Comparison of ENCODE assay signal across 8 cellular contexts in the genomic region with DNA sequence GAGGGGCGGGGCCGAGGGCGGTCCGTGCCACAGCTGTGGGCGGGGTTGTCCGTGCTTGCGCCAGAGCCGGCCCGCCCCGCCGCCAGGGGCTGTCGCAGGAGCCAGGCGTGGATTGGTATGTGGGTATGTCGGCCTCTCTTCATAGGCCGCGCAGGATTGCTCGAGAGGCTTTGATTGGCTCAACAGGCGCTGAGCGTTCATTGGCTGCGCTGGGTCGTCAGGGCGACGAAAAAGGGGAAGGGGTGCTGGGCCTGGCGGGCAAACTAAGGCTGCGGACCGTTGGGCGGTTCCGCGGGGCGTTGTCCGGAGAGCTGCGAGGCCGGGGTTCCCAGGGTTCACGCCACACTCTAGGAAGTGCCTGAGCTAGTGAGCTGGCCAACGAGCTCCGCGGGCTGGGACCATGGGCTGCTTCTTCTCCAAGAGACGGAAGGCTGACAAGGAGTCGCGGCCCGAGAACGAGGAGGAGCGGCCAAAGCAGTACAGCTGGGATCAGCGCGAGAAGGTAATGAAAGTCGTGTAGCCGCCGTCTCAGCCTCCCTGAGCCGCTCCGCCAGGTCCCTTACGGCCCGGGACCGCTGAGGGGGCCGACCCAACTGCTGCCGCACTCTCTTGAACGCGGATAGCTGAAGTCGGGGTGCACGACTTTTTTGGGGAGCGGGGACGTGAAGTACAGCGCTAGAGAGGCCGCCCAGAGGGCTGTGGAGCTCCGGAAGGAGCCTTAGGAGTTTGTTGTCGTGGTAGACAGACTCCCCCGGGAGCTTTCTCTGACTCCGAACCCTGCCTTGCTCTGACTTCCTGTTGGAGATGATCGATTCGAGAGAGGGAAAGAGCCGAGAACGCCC. TPM values are rescaled to one million over a fixed set of nuclear protein-coding genes. Genes with fewer than 3 reads are reported as not detected.
A peak's percentile ranks its signal among the peaks of the same experiment; 100 is the strongest.
DNase-seq lines count a peak whose midpoint lies in the region; ATAC-seq, FAIRE-seq and TF ChIP-seq lines count a peak whose summit lies in the region.

A gene (plus strand): TSS at position 343 of the 842 bp plus-strand sequence. CDS start 58 bp downstream, at position 401.

- intact Hi-C loops in kidney (cut with DNase I) = no loop called here

- peak; percentile 50 for TF ChIP-seq POLR2A in GM19099 (IDR thresholded peaks at IDR 0.05; ENCODE audit: extremely low read depth, insufficient read length, low read depth)

- peak; percentile 88 for DNase-seq in AG20443 (ENCODE audit: low spot score)
- peak; percentile 87 for DNase-seq in NCI-H446 treated with DMSO at 0.1 percent for 48 hours (lab: John Stamatoyannopoulos, UW)
- peak; percentile 74 to 76 for DNase-seq in activated CD4-positive, alpha-beta T cell treated with anti-CD3 and anti-CD28 coated beads for 24 hours (ENCODE audit: low read depth in 2 of 2)
- peak; percentile 95 for DNase-seq in choroid plexus epithelial cell (ENCODE audit: low read depth)
- peak; percentile 96 for DNase-seq in kidney
- DNase-seq in stimulated activated CD4-positive, alpha-beta T cell treated with anti-CD3 and anti-CD28 coated beads, Interleukin-15, amount 100 ng/mL, for 1 hour (ENCODE audit: low read depth in 1 of 2, low spot score in 1 of 2) = peak; percentile 66 to 72

- peak within 1 kb of the TSS; percentile 69 to 78 for H3K27ac ChIP-seq in kidney (ENCODE audit: low read depth in 2 of 2, low read length in 2 of 2)

- TF ChIP-seq CTCF in choroid plexus epithelial cell (conservative IDR thresholded peaks at IDR 0.05; ENCODE audit: low read depth, low read length) = no peak
- TF ChIP-seq CTCF in kidney (IDR thresholded peaks at IDR 0.05; ENCODE audit: borderline replicate concordance, extremely low read depth, insufficient read depth) = no peak

- H3K9me3 ChIP-seq in kidney (ENCODE audit: control insufficient read depth in 1 of 2, low read length in 2 of 2) = no peaks in the 10 kb centered on the region

- H3K4me3 ChIP-seq in choroid plexus epithelial cell (ENCODE audit: low read depth, low read length) (peak within 1 kb of the TSS; percentile 78), kidney (ENCODE audit: low read length in 2 of 2) (peak within 1 kb of the TSS; percentile 82 to 85)

- no peaks in the 10 kb centered on the region for H3K36me3 ChIP-seq in kidney (ENCODE audit: control insufficient read depth in 1 of 2, insufficient read depth in 2 of 2, low read length in 2 of 2)

- peak; percentile 87 for ATAC-seq in HG03378 (IDR thresholded peaks at IDR 0.05; ENCODE audit: unreplicated experiment)

- H3K4me1 ChIP-seq in kidney (ENCODE audit: control insufficient read depth in 1 of 2, insufficient read depth in 1 of 2, low read depth in 1 of 2, low read length in 2 of 2) = no peaks in the 10 kb centered on the region

- H3K9ac ChIP-seq in kidney (ENCODE audit: low read length in 2 of 2) = peak within 1 kb of the TSS; percentile 63 to 89

- FAIRE-seq in kidney (lab: Jason Lieb, UNC) = peak; percentile 96

RNA-seq across cellular contexts. Expression of the gene that starts here (rescaled TPM):
- 10.0 TPM for total RNA-seq in kidney
- polyA plus RNA-seq in kidney (ENCODE audit: insufficient read depth, low read depth, low replicate concordance) = 2.8 TPM

Comparison
In these comparisons a context has a peak if more than half of its experiments do, and no peak if none do; other contexts are left out.
1. Peak in every context shown above with its lines: DNase-seq, ATAC-seq, H3K4me3 ChIP-seq and H3K27ac ChIP-seq.